In the genomic region with DNA sequence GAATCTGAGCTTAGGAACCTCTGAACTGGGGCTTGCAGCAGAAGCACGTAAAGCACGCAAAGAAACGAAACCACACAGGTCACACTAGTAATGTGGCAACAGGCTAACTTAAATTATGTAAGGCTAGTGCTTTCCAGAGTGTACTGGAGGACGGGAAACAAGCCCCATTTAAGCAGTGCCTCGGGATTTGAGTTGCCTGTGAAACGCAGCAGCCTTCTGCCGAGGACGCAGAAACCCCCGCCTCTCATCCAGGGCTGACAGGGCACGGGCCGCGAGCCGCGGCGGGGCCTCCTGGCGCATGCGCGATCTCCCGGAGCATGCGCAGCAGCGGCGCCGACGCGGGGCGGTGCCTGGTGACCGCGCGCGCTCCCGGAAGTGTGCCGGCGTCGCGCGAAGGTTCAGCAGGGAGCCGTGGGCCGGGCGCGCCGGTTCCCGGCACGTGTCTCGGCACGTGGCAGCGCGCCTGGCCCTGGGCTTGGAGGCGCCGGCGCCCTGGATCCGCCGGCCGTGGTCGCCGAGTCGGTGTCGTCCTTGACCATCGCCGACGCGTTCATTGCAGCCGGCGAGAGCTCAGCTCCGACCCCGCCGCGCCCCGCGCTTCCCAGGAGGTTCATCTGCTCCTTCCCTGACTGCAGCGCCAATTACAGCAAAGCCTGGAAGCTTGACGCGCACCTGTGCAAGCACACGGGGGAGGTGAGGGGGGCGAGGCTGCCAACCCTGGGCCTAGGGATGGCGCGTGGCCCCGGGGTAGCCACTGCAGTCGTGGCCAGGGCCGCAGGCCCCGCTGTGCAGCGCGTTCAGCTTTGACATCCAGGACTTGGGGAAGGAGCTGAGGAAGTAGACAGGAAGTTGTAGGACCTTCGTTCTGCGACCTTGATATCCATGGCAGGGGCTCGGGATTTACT, we compare ENCODE assay signal across 1 cellular context.
TF ChIP-seq lines count a peak whose summit lies in the region.

TSS of gene GTF3A (plus strand) at position 374 of the 905 bp plus-strand sequence.

TF ChIP-seq in HepG2, 621 proteins besides CTCF, POLR2A, EP300 and RAD21 (continued from another document and continues in another):
- TF ChIP-seq, protein P1, sequence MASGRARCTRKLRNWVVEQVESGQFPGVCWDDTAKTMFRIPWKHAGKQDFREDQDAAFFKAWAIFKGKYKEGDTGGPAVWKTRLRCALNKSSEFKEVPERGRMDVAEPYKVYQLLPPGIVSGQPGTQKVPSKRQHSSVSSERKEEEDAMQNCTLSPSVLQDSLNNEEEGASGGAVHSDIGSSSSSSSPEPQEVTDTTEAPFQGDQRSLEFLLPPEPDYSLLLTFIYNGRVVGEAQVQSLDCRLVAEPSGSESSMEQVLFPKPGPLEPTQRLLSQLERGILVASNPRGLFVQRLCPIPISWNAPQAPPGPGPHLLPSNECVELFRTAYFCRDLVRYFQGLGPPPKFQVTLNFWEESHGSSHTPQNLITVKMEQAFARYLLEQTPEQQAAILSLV (CRISPR knock-in tag; IDR thresholded peaks at IDR 0.05; ENCODE audit: borderline replicate concordance) = peak; percentile 92; the same call in 1 of the 2 replicates
- TF ChIP-seq FLYWCH1 (CRISPR knock-in tag; IDR thresholded peaks at IDR 0.05) (0 out of 2 replicates have a peak, but pooled peaks have one; percentile 90), GTF3A (CRISPR knock-in tag; conservative IDR thresholded peaks at IDR 0.05) (no peak), MED8 (CRISPR knock-in tag; IDR thresholded peaks at IDR 0.05; ENCODE audit: insufficient replicate concordance) (peak; percentile 89), NFE2L1 (CRISPR knock-in tag; IDR thresholded peaks at IDR 0.05; ENCODE audit: borderline replicate concordance) (no peak), MAZ (IDR thresholded peaks at IDR 0.05; ENCODE audit: borderline replicate concordance, low read depth, low read length) (0 out of 2 replicates have a peak, but pooled peaks have one; percentile 21), MAZ (CRISPR knock-in tag; IDR thresholded peaks at IDR 0.05; ENCODE audit: low read depth) (peak; percentile 92), SOX5 (CRISPR knock-in tag; IDR thresholded peaks at IDR 0.05; ENCODE audit: borderline replicate concordance) (peak; percentile 25; the same call in 1 of the 2 replicates), ZNF605 (CRISPR knock-in tag; IDR thresholded peaks at IDR 0.05) (0 out of 2 replicates have a peak, but pooled peaks have one; percentile 66), NAIF1 (CRISPR knock-in tag; IDR thresholded peaks at IDR 0.05; ENCODE audit: borderline replicate concordance) (peak; percentile 71; the same call in 1 of the 2 replicates), ZNF609 (CRISPR knock-in tag; IDR thresholded peaks at IDR 0.05; ENCODE audit: borderline replicate concordance) (no peak), PHB2 (IDR thresholded peaks at IDR 0.05; ENCODE audit: partially characterized antibody) (no peak), MLX (CRISPR knock-in tag; IDR thresholded peaks at IDR 0.05) (0 out of 2 replicates have a peak, but pooled peaks have one; percentile 21), RNF2 (conservative IDR thresholded peaks at IDR 0.05; ENCODE audit: low read depth) (peak; percentile 97), REXO4 (CRISPR knock-in tag; IDR thresholded peaks at IDR 0.05; ENCODE audit: borderline replicate concordance) (peak; percentile 98), ZNF33A (CRISPR knock-in tag; IDR thresholded peaks at IDR 0.05; ENCODE audit: borderline replicate concordance) (no peak), FIP1L1 (IDR thresholded peaks at IDR 0.05; ENCODE audit: borderline replicate concordance, insufficient read depth, low read depth, low read length) (no peak), NRL (CRISPR knock-in tag; IDR thresholded peaks at IDR 0.05; ENCODE audit: borderline replicate concordance) (peak; percentile 13; the same call in 1 of the 2 replicates), ZNF720 (CRISPR knock-in tag; IDR thresholded peaks at IDR 0.05) (no peak), ZNF501 (CRISPR knock-in tag; IDR thresholded peaks at IDR 0.05) (peak; percentile 63; the same call in 1 of the 2 replicates), ZNF503 (CRISPR knock-in tag; IDR thresholded peaks at IDR 0.05) (peak; percentile 23; the same call in 1 of the 2 replicates), SIN3A (IDR thresholded peaks at IDR 0.05; ENCODE audit: borderline replicate concordance, low read depth, low read length) (peak; percentile 58; the same call in 1 of the 2 replicates), REL (CRISPR knock-in tag; conservative IDR thresholded peaks at IDR 0.05) (peak; percentile 93), ZNF672 (CRISPR knock-in tag; IDR thresholded peaks at IDR 0.05) (peak; percentile 88; the same call in 1 of the 2 replicates), ZNF598 (CRISPR knock-in tag; IDR thresholded peaks at IDR 0.05; ENCODE audit: borderline replicate concordance) (peak; percentile 90; the same call in 1 of the 2 replicates), ZNF138 (CRISPR knock-in tag; IDR thresholded peaks at IDR 0.05; ENCODE audit: low read depth) (peak; percentile 99; the same call in 1 of the 2 replicates), ZNF546 (CRISPR knock-in tag; conservative IDR thresholded peaks at IDR 0.05) (peak; percentile 99), ZNF12 (CRISPR knock-in tag; IDR thresholded peaks at IDR 0.05) (no peak), ZBTB1 (CRISPR knock-in tag; IDR thresholded peaks at IDR 0.05; ENCODE audit: borderline replicate concordance) (no peak), SSRP1 (CRISPR knock-in tag; IDR thresholded peaks at IDR 0.05) (no peak), ZNF746 (CRISPR knock-in tag; IDR thresholded peaks at IDR 0.05) (peak; percentile 50; the same call in 1 of the 2 replicates)
- TF ChIP-seq, protein P2, sequence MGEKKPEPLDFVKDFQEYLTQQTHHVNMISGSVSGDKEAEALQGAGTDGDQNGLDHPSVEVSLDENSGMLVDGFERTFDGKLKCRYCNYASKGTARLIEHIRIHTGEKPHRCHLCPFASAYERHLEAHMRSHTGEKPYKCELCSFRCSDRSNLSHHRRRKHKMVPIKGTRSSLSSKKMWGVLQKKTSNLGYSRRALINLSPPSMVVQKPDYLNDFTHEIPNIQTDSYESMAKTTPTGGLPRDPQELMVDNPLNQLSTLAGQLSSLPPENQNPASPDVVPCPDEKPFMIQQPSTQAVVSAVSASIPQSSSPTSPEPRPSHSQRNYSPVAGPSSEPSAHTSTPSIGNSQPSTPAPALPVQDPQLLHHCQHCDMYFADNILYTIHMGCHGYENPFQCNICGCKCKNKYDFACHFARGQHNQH (CRISPR knock-in tag; IDR thresholded peaks at IDR 0.05) = peak; percentile 49; the same call in 1 of the 2 replicates
- TF ChIP-seq, protein P3, sequence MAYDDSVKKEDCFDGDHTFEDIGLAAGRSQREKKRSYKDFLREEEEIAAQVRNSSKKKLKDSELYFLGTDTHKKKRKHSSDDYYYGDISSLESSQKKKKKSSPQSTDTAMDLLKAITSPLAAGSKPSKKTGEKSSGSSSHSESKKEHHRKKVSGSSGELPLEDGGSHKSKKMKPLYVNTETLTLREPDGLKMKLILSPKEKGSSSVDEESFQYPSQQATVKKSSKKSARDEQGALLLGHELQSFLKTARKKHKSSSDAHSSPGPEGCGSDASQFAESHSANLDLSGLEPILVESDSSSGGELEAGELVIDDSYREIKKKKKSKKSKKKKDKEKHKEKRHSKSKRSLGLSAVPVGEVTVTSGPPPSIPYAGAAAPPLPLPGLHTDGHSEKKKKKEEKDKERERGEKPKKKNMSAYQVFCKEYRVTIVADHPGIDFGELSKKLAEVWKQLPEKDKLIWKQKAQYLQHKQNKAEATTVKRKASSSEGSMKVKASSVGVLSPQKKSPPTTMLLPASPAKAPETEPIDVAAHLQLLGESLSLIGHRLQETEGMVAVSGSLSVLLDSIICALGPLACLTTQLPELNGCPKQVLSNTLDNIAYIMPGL (CRISPR knock-in tag; IDR thresholded peaks at IDR 0.05; ENCODE audit: borderline replicate concordance in 1 of 2, low read depth in 1 of 2) = peak in 1 of 2 experiments; percentile 29; a peak in 3 of 4 replicates
- TF ChIP-seq, protein P4, sequence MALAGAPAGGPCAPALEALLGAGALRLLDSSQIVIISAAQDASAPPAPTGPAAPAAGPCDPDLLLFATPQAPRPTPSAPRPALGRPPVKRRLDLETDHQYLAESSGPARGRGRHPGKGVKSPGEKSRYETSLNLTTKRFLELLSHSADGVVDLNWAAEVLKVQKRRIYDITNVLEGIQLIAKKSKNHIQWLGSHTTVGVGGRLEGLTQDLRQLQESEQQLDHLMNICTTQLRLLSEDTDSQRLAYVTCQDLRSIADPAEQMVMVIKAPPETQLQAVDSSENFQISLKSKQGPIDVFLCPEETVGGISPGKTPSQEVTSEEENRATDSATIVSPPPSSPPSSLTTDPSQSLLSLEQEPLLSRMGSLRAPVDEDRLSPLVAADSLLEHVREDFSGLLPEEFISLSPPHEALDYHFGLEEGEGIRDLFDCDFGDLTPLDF (CRISPR knock-in tag; IDR thresholded peaks at IDR 0.05) = no peak
- TF ChIP-seq, protein P5, sequence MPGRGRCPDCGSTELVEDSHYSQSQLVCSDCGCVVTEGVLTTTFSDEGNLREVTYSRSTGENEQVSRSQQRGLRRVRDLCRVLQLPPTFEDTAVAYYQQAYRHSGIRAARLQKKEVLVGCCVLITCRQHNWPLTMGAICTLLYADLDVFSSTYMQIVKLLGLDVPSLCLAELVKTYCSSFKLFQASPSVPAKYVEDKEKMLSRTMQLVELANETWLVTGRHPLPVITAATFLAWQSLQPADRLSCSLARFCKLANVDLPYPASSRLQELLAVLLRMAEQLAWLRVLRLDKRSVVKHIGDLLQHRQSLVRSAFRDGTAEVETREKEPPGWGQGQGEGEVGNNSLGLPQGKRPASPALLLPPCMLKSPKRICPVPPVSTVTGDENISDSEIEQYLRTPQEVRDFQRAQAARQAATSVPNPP (CRISPR knock-in tag; IDR thresholded peaks at IDR 0.05) = peak; percentile 97
- TF ChIP-seq, protein P6, sequence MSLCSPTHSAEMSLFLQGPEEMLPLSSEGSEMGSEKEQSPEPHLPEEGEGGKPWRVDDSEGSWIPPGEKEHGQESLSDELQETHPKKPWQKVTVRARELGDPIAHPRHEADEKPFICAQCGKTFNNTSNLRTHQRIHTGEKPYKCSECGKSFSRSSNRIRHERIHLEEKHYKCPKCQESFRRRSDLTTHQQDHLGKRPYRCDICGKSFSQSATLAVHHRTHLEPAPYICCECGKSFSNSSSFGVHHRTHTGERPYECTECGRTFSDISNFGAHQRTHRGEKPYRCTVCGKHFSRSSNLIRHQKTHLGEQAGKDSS (CRISPR knock-in tag; IDR thresholded peaks at IDR 0.05; ENCODE audit: borderline replicate concordance, low read depth) = peak; percentile 41; the same call in 1 of the 2 replicates
- TF ChIP-seq, protein P7, sequence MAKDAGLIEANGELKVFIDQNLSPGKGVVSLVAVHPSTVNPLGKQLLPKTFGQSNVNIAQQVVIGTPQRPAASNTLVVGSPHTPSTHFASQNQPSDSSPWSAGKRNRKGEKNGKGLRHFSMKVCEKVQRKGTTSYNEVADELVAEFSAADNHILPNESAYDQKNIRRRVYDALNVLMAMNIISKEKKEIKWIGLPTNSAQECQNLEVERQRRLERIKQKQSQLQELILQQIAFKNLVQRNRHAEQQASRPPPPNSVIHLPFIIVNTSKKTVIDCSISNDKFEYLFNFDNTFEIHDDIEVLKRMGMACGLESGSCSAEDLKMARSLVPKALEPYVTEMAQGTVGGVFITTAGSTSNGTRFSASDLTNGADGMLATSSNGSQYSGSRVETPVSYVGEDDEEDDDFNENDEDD (CRISPR knock-in tag; IDR thresholded peaks at IDR 0.05; ENCODE audit: borderline replicate concordance) = peak; percentile 96
